In genomic region chr6:51542466-51542865, GRCh38 we compare ENCODE assay signal across 21 cellular contexts.
"Had no signal": no experiment of that assay in that cellular context is flagged by ENCODE, and none has a peak within 500 bp of the region (broad histone marks: within the 10 kb centered on the region; RNA-seq: fewer than 3 reads in every experiment).

No MANE protein-coding gene starts in this region.

- H3K4me3 Mint-ChIP-seq: endodermal cell; naive thymus-derived CD4-positive, alpha-beta T cell had no signal

- H3K36me3 ChIP-seq: right atrium auricular region, sigmoid colon, vagina had no signal

- H3K27me3 ChIP-seq: foreskin keratinocyte, right atrium auricular region, sigmoid colon, vagina had no signal

- H2AFZ ChIP-seq: hepatocyte had no signal

- H3K79me2 ChIP-seq: hepatocyte had no signal

- DNase-seq: effector CD4-positive, alpha-beta T cell; endodermal cell; erythroblast; kidney; left cardiac atrium; left ventricle myocardium superior; mesendoderm; naive thymus-derived CD4-positive, alpha-beta T cell; posterior cingulate gyrus; sigmoid colon; small intestine; stimulated activated CD4-positive, alpha-beta T cell treated with anti-CD3 and anti-CD28 coated beads, Interleukin-12 subunit alpha, Interleukin-12 subunit beta, amount 100 ng/mL, for 4 hours; stimulated activated naive CD4-positive, alpha-beta T cell had no signal

- H3K27ac ChIP-seq: coronary artery, foreskin keratinocyte, hepatocyte, right atrium auricular region, sigmoid colon, vagina had no signal

- H3K4me2 ChIP-seq: hepatocyte had no signal

- H3K9me3 Mint-ChIP-seq: endodermal cell, neural crest cell had no signal

- H3K27ac Mint-ChIP-seq: endodermal cell; naive thymus-derived CD4-positive, alpha-beta T cell had no signal

- H3K9me3 ChIP-seq: right atrium auricular region, sigmoid colon, vagina had no signal

- ATAC-seq: left cardiac atrium; left ventricle myocardium superior; naive thymus-derived CD4-positive, alpha-beta T cell had no signal

- H3K4me3 ChIP-seq: coronary artery, hepatocyte, lung, right atrium auricular region, sigmoid colon, vagina had no signal

- FAIRE-seq: endothelial cell of umbilical vein, kidney, small intestine had no signal

- H3K4me1 ChIP-seq: foreskin keratinocyte, right atrium auricular region, vagina had no signal

- H3K36me3 Mint-ChIP-seq: naive thymus-derived CD4-positive, alpha-beta T cell had no signal

- H3K4me1 Mint-ChIP-seq: endodermal cell; naive thymus-derived CD4-positive, alpha-beta T cell had no signal
